Comparison of ENCODE assay signal across 33 cellular contexts in genomic region chr18:70459731-70460130, GRCh38.
"Had no signal": no experiment of that assay in that cellular context is flagged by ENCODE, and none has a peak within 500 bp of the region (broad histone marks: within the 10 kb centered on the region; RNA-seq: fewer than 3 reads in every experiment).

No MANE protein-coding gene starts in this region.

- H3K9me3 Mint-ChIP-seq: activated CD4-positive, alpha-beta memory T cell treated with anti-CD3 and anti-CD28 coated beads, Interleukin-2, amount 10 ng/mL, durations not matched to agents 7 days and 5 days; activated CD4-positive, alpha-beta T cell treated with anti-CD3 and anti-CD28 coated beads, Interleukin-2, amount 10 ng/mL, durations not matched to agents 24 days and 14 days; activated naive CD4-positive, alpha-beta T cell treated with anti-CD3 and anti-CD28 coated beads, Interleukin-2, amount 10 ng/mL, durations not matched to agents 7 days and 5 days; activated naive CD4-positive, alpha-beta T cell treated with anti-CD3 and anti-CD28 coated beads, Interleukin-2, amount 50 U/mL, for 72 hours; activated naive CD8-positive, alpha-beta T cell treated with anti-CD3 and anti-CD28 coated beads, Interleukin-2, amount 10 ng/mL, durations not matched to agents 7 days and 5 days; activated T-cell treated with anti-CD3 and anti-CD28 coated beads, Interleukin-2, amount 50 U/mL, for 24 hours; activated T-cell treated with anti-CD3 and anti-CD28 coated beads, Interleukin-2, amount 50 U/mL, for 72 hours; central memory CD8-positive, alpha-beta T cell; T-helper 2 cell treated with Interferon-gamma antibody and Interleukin-4, amounts not matched to agents 5 μg/mL and 100 μg/mL, for 36 hours had no signal

- H3K36me3 Mint-ChIP-seq: activated naive CD4-positive, alpha-beta T cell treated with anti-CD3 and anti-CD28 coated beads, Interleukin-2, amount 10 ng/mL, durations not matched to agents 7 days and 5 days; activated naive CD4-positive, alpha-beta T cell treated with anti-CD3 and anti-CD28 coated beads, Interleukin-2, amount 50 U/mL, for 72 hours; activated naive CD8-positive, alpha-beta T cell treated with anti-CD3 and anti-CD28 coated beads, Interleukin-2, amount 10 ng/mL, durations not matched to agents 7 days and 5 days; brain had no signal

- FAIRE-seq: colon, endometrium, endothelial cell of umbilical vein, frontal cortex had no signal

- ATAC-seq: activated CD4-positive, alpha-beta T cell treated with anti-CD3 and anti-CD28 coated beads for 36 hours; activated naive CD4-positive, alpha-beta T cell treated with anti-CD3 and anti-CD28 coated beads, Interleukin-2, amount 50 U/mL, for 72 hours; activated T-cell treated with anti-CD3 and anti-CD28 coated beads, Interleukin-2, amount 50 U/mL, for 72 hours; T-helper 17 cell had no signal

- DNase-seq: activated CD4-positive, alpha-beta memory T cell treated with anti-CD3 and anti-CD28 coated beads, Interleukin-2, amount 10 ng/mL, durations not matched to agents 7 days and 5 days; activated CD4-positive, alpha-beta T cell treated with anti-CD3 and anti-CD28 coated beads for 36 hours; activated CD4-positive, alpha-beta T cell treated with anti-CD3 and anti-CD28 coated beads, Interleukin-2, amount 10 ng/mL, durations not matched to agents 24 days and 14 days; activated CD4-positive, alpha-beta T cell treated with anti-CD3 and anti-CD28 coated beads, Interleukin-2, amount 50 U/mL, for 4 hours; activated CD4-positive, CD25-positive, alpha-beta regulatory T cell; activated CD4-positive, CD25-positive, alpha-beta regulatory T cell treated with anti-CD3 and anti-CD28 coated beads, Interleukin-2, amount 50 U/mL, for 72 hours; activated CD8-positive, alpha-beta memory T cell treated with anti-CD3 and anti-CD28 coated beads, Interleukin-2, amount 50 U/mL, for 48 hours; activated gamma-delta T cell; activated naive CD4-positive, alpha-beta T cell; activated naive CD4-positive, alpha-beta T cell treated with anti-CD3 and anti-CD28 coated beads, Interleukin-2, amount 10 ng/mL, durations not matched to agents 7 days and 5 days; activated naive CD8-positive, alpha-beta T cell treated with anti-CD3 and anti-CD28 coated beads, Interleukin-2, amount 10 ng/mL, durations not matched to agents 7 days and 5 days; activated T-cell treated with anti-CD3 and anti-CD28 coated beads for 4 hours; activated T-cell treated with anti-CD3 and anti-CD28 coated beads, Interleukin-2, amount 50 U/mL, for 24 hours; activated T-cell treated with anti-CD3 and anti-CD28 coated beads, Interleukin-2, amount 50 U/mL, for 72 hours; cortex of kidney; dermis blood vessel endothelial cell; effector CD4-positive, alpha-beta T cell; esophagus squamous epithelium; T-helper 1 cell; T-helper 17 cell; T1000 had no signal

- H3K36me3 ChIP-seq: ascending aorta, breast epithelium, cardiac muscle cell, esophagus squamous epithelium had no signal

- H3K27me3 ChIP-seq: ascending aorta, cardiac muscle cell had no signal

- H3K4me3 ChIP-seq: ascending aorta, breast epithelium, cardiac muscle cell, esophagus squamous epithelium had no signal

- H3K27ac ChIP-seq: ascending aorta, breast epithelium, cardiac muscle cell, epithelial cell of prostate, esophagus squamous epithelium had no signal

- H3K4me1 Mint-ChIP-seq: central memory CD8-positive, alpha-beta T cell; T-helper 17 cell had no signal

- H3K27ac Mint-ChIP-seq: activated CD4-positive, alpha-beta memory T cell treated with anti-CD3 and anti-CD28 coated beads, Interleukin-2, amount 10 ng/mL, durations not matched to agents 7 days and 5 days; activated CD4-positive, alpha-beta T cell treated with anti-CD3 and anti-CD28 coated beads for 36 hours; activated CD4-positive, alpha-beta T cell treated with anti-CD3 and anti-CD28 coated beads, Interleukin-2, amount 10 ng/mL, durations not matched to agents 24 days and 14 days; activated naive CD4-positive, alpha-beta T cell treated with anti-CD3 and anti-CD28 coated beads, Interleukin-2, amount 10 ng/mL, durations not matched to agents 7 days and 5 days; activated naive CD4-positive, alpha-beta T cell treated with anti-CD3 and anti-CD28 coated beads, Interleukin-2, amount 50 U/mL, for 72 hours; activated naive CD8-positive, alpha-beta T cell treated with anti-CD3 and anti-CD28 coated beads, Interleukin-2, amount 10 ng/mL, durations not matched to agents 7 days and 5 days; activated T-cell treated with anti-CD3 and anti-CD28 coated beads, Interleukin-2, amount 50 U/mL, for 24 hours; activated T-cell treated with anti-CD3 and anti-CD28 coated beads, Interleukin-2, amount 50 U/mL, for 72 hours; brain; T-helper 17 cell; T-helper 2 cell treated with Interferon-gamma antibody and Interleukin-4, amounts not matched to agents 5 μg/mL and 100 μg/mL, for 36 hours had no signal

- H3K4me3 Mint-ChIP-seq: activated CD4-positive, alpha-beta memory T cell treated with anti-CD3 and anti-CD28 coated beads, Interleukin-2, amount 10 ng/mL, durations not matched to agents 7 days and 5 days; activated CD4-positive, alpha-beta T cell treated with anti-CD3 and anti-CD28 coated beads for 36 hours; activated CD4-positive, alpha-beta T cell treated with anti-CD3 and anti-CD28 coated beads, Interleukin-2, amount 10 ng/mL, durations not matched to agents 24 days and 14 days; activated naive CD4-positive, alpha-beta T cell treated with anti-CD3 and anti-CD28 coated beads, Interleukin-2, amount 10 ng/mL, durations not matched to agents 7 days and 5 days; activated naive CD8-positive, alpha-beta T cell treated with anti-CD3 and anti-CD28 coated beads, Interleukin-2, amount 10 ng/mL, durations not matched to agents 7 days and 5 days; activated T-cell treated with anti-CD3 and anti-CD28 coated beads, Interleukin-2, amount 50 U/mL, for 24 hours; activated T-cell treated with anti-CD3 and anti-CD28 coated beads, Interleukin-2, amount 50 U/mL, for 72 hours; brain; central memory CD8-positive, alpha-beta T cell; T-helper 17 cell; T-helper 2 cell treated with Interferon-gamma antibody and Interleukin-4, amounts not matched to agents 5 μg/mL and 100 μg/mL, for 36 hours had no signal
